In the genomic region with DNA sequence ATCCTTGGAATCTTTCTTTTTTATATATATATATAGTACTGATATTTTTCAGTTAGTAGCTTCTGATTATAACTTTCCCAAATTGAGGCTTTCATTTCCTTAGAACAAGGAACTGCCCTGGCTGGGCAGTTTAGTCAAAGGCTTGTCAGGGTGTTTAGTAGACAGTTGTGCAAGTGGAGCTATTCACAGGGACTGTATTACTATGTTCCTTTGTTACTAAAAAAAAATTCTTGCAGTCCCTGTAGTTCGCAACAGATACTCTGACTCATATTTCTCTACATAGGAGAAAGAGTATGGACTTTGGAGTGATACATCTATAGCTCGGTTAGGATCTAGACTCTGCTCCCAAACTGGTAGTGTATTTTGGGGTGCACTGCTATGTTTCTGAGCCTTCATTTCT, we compare ENCODE assay signal across 11 cellular contexts. TPM values are rescaled to one million over a fixed set of nuclear protein-coding genes. Genes with fewer than 3 reads are reported as not detected.
DNase-seq lines count a peak whose midpoint lies in the region; ATAC-seq, FAIRE-seq and TF ChIP-seq lines count a peak whose summit lies in the region.
"Had no signal": no experiment of that assay in that cellular context is flagged by ENCODE, and none has a peak within 500 bp of the region (broad histone marks: within the 10 kb centered on the region; RNA-seq: fewer than 3 reads in every experiment).

No MANE protein-coding gene starts in this region.

- peaks cover 15% of the 10 kb centered on the region for H3K36me3 Mint-ChIP-seq in MCF 10A (ENCODE audit: insufficient read depth, unreplicated experiment)

- TF ChIP-seq POLR2A in breast epithelium (IDR thresholded peaks at IDR 0.05): no peak
- TF ChIP-seq POLR2A in K562 (conservative IDR thresholded peaks at IDR 0.05): no peak
- no peak for TF ChIP-seq POLR2A in stomach (IDR thresholded peaks at IDR 0.05)

- H2AFZ ChIP-seq in K562 (ENCODE audit: low read depth, low read length): peak overlapping the region; percentile 68; the same call in 1 of the 2 replicates

- no peaks in the 10 kb centered on the region for H3K27me3 ChIP-seq in breast epithelium
- H3K27me3 ChIP-seq in K562 (ENCODE audit: control insufficient read depth in 2 of 2, insufficient read depth in 2 of 2, low read length in 2 of 2): no peaks in the 10 kb centered on the region
- no peaks in the 10 kb centered on the region for H3K27me3 ChIP-seq in right cardiac atrium (ENCODE audit: control insufficient read depth, insufficient read depth)
- no peaks in the 10 kb centered on the region for H3K27me3 ChIP-seq in aorta (ENCODE audit: control insufficient read depth in 1 of 2, insufficient read depth in 2 of 2, low read length in 1 of 2)
- no peaks in the 10 kb centered on the region for H3K27me3 ChIP-seq in stomach

- H3K4me1 Mint-ChIP-seq in MCF 10A (ENCODE audit: insufficient read depth, unreplicated experiment): peaks cover 7% of the 10 kb centered on the region

- POLR2A ChIA-PET in MCF 10A (lab: Yijun Ruan, JAX): interaction anchor here (0.5 to 4.0 kb wide), 7 partner anchors 15 to 1270 kb away, joined by 3 to 82 read pairs (median 4); partner anchors contain the start of gene USO1
- POLR2A ChIA-PET in K562 (lab: Yijun Ruan, JAX): interaction anchor here (0.5 to 3.2 kb wide), 6 partner anchors 9 to 144 kb away, joined by 3 to 30 read pairs (median 4); partner anchors contain the start of gene USO1

- 31% methylated on average over 2 of the region's 2 CpGs for WGBS in K562 (ENCODE audit: insufficient coverage, low coverage, missing lambda C conversion rate)
- 53% methylated on average over 2 of the region's 2 CpGs for WGBS in right cardiac atrium
- 23 to 25% methylated on average over 2 of the region's 2 CpGs for WGBS in aorta, 2 donors
- 60 to 84% (median 69%) methylated on average over 2 of the region's 2 CpGs for WGBS in stomach, 5 donors

- in situ Hi-C loops in K562 (cut with MboI): no loop called here

- CTCF ChIA-PET in MCF 10A (lab: Yijun Ruan, JAX) (interaction anchor here (0.9 kb wide), 1 partner anchor 21 kb away, joined by 4 read pairs; the partner anchor contains the start of gene USO1), K562 (lab: Yijun Ruan, JAX; ENCODE audit: low intra/inter-chr PET ratio) (no interaction called here)

- H3K9me3 ChIP-seq in breast epithelium (no peaks in the 10 kb centered on the region), K562 (replicated peaks; ENCODE audit: control insufficient read depth, insufficient read depth, low read depth, low read length) (no peaks in the 10 kb centered on the region), right cardiac atrium (ENCODE audit: control insufficient read depth, low read length) (no peaks in the 10 kb centered on the region), aorta (ENCODE audit: control insufficient read depth, low read length) (no peaks in the 10 kb centered on the region), stomach (no peaks in the 10 kb centered on the region)

- intact Hi-C loops in MCF 10A (cut with micrococcal nuclease): no loop called here
- intact Hi-C loops in breast epithelium (cut with DNase I; ENCODE audit: low total_unique reads): no loop called here
- intact Hi-C loops in K562 (cut with micrococcal nuclease): no loop called here
- intact Hi-C loops in right cardiac atrium (cut with DNase I): no loop called here
- intact Hi-C loops in aorta (cut with DNase I): no loop called here
- intact Hi-C loops in stomach (cut with DNase I; ENCODE audit: low total_unique reads): no loop called here

- no peaks in the 10 kb centered on the region for H3K9me3 Mint-ChIP-seq in MCF 10A (ENCODE audit: unreplicated experiment)
- H3K9me3 Mint-ChIP-seq: T-helper 1 cell treated with Interleukin-12 subunit alpha and Interleukin-12 subunit beta and Interleukin-4 antibody, amounts not matched to agents 30 μg/mL and 1 μg/mL, for 36 hours had no signal

- H3K27me3 Mint-ChIP-seq in MCF 10A (ENCODE audit: insufficient read depth, unreplicated experiment): no peaks in the 10 kb centered on the region

- TF ChIP-seq CTCF in MCF 10A (IDR thresholded peaks at IDR 0.05; ENCODE audit: unreplicated experiment) (no peak), breast epithelium (IDR thresholded peaks at IDR 0.05) (no peak), K562 (IDR thresholded peaks at IDR 0.05 in 2 of 3, conservative IDR thresholded peaks at IDR 0.05 in 1 of 3; ENCODE audit: insufficient read depth in 2 of 3, low read depth in 1 of 3, low read length in 3 of 3) (no peak), stomach (IDR thresholded peaks at IDR 0.05) (no peak)

- peak; percentile 78 for DNase-seq in MCF 10A (ENCODE audit: unreplicated experiment)
- no peak for DNase-seq in breast epithelium (ENCODE audit: low spot score in 2 of 2)
- peak in 2 of 4 experiments; percentile 15 to 34 for DNase-seq in K562 (ENCODE audit: extremely low read depth in 1 of 4, low spot score in 3 of 4)
- no peak for DNase-seq in right cardiac atrium
- DNase-seq in aorta: no peak
- DNase-seq in stomach: no peak
- no peak for DNase-seq in GOT3 (lab: John Stamatoyannopoulos, UW)
- DNase-seq in activated CD8-positive, alpha-beta memory T cell treated with anti-CD3 and anti-CD28 coated beads for 24 hours: no peak
- DNase-seq: 8988T; activated CD8-positive, alpha-beta memory T cell treated with anti-CD3 and anti-CD28 coated beads, Interleukin-2, amount 50 U/mL, for 48 hours had no signal

- no TSS peak for BruUV-seq in MCF 10A (replicated peaks; lab: Mats Ljungman, UMichigan)
- no TSS peak for BruUV-seq in K562 (replicated peaks; lab: Mats Ljungman, UMichigan)

- peak overlapping the region; percentile 69 for H3K4me2 ChIP-seq in K562 (ENCODE audit: insufficient read depth, low read length)

- H3K4me3 ChIP-seq in breast epithelium (no peak overlapping the region), K562 (no peak overlapping the region), right cardiac atrium (ENCODE audit: low read length) (no peak overlapping the region), aorta (ENCODE audit: low read length in 2 of 2) (no peak overlapping the region), stomach (no peak overlapping the region)

- FAIRE-seq in K562 (lab: Jason Lieb, UNC): no peak

- no peaks in the 10 kb centered on the region for H3K9me1 ChIP-seq in K562 (ENCODE audit: control insufficient read depth, insufficient read depth, low read length)

- H3K4me1 ChIP-seq in breast epithelium: no peaks in the 10 kb centered on the region
- H3K4me1 ChIP-seq in K562 (replicated peaks in 1 of 2; ENCODE audit: control insufficient read depth in 2 of 2, insufficient read depth in 2 of 2, low read length in 2 of 2): peaks cover 4 to 15% of the 10 kb centered on the region in 2 experiments; a peak in 3 of 5 replicates
- H3K4me1 ChIP-seq in right cardiac atrium (ENCODE audit: control insufficient read depth, insufficient read depth, low read length): no peaks in the 10 kb centered on the region
- peaks cover under 1 to 2% of the 10 kb centered on the region in 2 donors for H3K4me1 ChIP-seq in aorta (ENCODE audit: control insufficient read depth in 1 of 2, insufficient read depth in 2 of 2, low read length in 2 of 2)
- peaks cover 0 to 26% (median 15%) of the 10 kb centered on the region in 4 donors for H3K4me1 ChIP-seq in stomach

- peak overlapping the region in 1 of 2 experiments; percentile 55; a peak in 2 of 4 replicates for H3K9ac ChIP-seq in K562 (ENCODE audit: insufficient read depth in 1 of 2, low read depth in 2 of 2, low read length in 2 of 2)

- H3K79me2 ChIP-seq in K562 (ENCODE audit: control insufficient read depth, insufficient read depth, low read length): peaks cover 51% of the 10 kb centered on the region

- no peaks in the 10 kb centered on the region for H4K20me1 ChIP-seq in K562 (replicated peaks; ENCODE audit: control insufficient read depth, insufficient read depth, low read length)

- H3K27ac Mint-ChIP-seq in MCF 10A (ENCODE audit: low read depth, unreplicated experiment): peak overlapping the region; percentile 47
- H3K27ac Mint-ChIP-seq: T-helper 1 cell treated with Interleukin-12 subunit alpha and Interleukin-12 subunit beta and Interleukin-4 antibody, amounts not matched to agents 30 μg/mL and 1 μg/mL, for 36 hours had no signal

- H3K27ac ChIP-seq in breast epithelium (no peak overlapping the region), K562 (ENCODE audit: extremely low read depth, low read depth, low read length) (peak overlapping the region; percentile 66; the same call in 2 of the 3 replicates), right cardiac atrium (ENCODE audit: low read length) (peak overlapping the region; percentile 57), aorta (ENCODE audit: low read depth in 1 of 2, low read length in 2 of 2) (no peak overlapping the region), stomach (no peak overlapping the region)

- no peak for TF ChIP-seq EP300 in K562 (IDR thresholded peaks at IDR 0.05; ENCODE audit: low read length)
- no peak for TF ChIP-seq EP300 in stomach (IDR thresholded peaks at IDR 0.05)

- H3K4me3 Mint-ChIP-seq in MCF 10A (ENCODE audit: unreplicated experiment): no peak overlapping the region
- H3K4me3 Mint-ChIP-seq: T-helper 1 cell treated with Interleukin-12 subunit alpha and Interleukin-12 subunit beta and Interleukin-4 antibody, amounts not matched to agents 30 μg/mL and 1 μg/mL, for 36 hours had no signal

- TF ChIP-seq RAD21 in K562 (CRISPR knock-in tag; conservative IDR thresholded peaks at IDR 0.05 in 1 of 2, IDR thresholded peaks at IDR 0.05 in 1 of 2): no peak

- no peaks in the 10 kb centered on the region for H3K36me3 ChIP-seq in breast epithelium
- peaks cover 6% of the 10 kb centered on the region; the same call in 2 of the 3 replicates for H3K36me3 ChIP-seq in K562 (ENCODE audit: control insufficient read depth, insufficient read depth, low read length)
- no peaks in the 10 kb centered on the region for H3K36me3 ChIP-seq in aorta (ENCODE audit: control insufficient read depth in 1 of 2, insufficient read depth in 2 of 2, low read length in 1 of 2)
- H3K36me3 ChIP-seq in stomach: peaks cover 0 to 4% (median 0%) of the 10 kb centered on the region in 4 donors

- ATAC-seq in K562 (peak; percentile 78), right cardiac atrium (peak; percentile 77 to 80), aorta (ENCODE audit: low FRiP score) (peak; percentile 65)

RNA-seq across cellular contexts. Expression of gene USO1, which starts 20.8 kb away (rescaled TPM):
- 105 and 108 TPM in 2 replicates for total RNA-seq in MCF 10A (2022)
- 10 to 100 TPM; 74.1 to 76.7 (median 74.1) TPM for total RNA-seq in breast epithelium
- total RNA-seq in K562 (2011; cell fraction: chromatin; rRNA removed; ENCODE audit: low replicate concordance): 22.0 and 88.8 TPM in 2 replicates
- total RNA-seq in K562 (2011; cell fraction: nucleolus; rRNA removed): 18.5 and 23.9 TPM in 2 replicates
- total RNA-seq in K562 (2011; cell fraction: nucleoplasm; rRNA removed): 33.2 and 59.6 TPM in 2 replicates
- 48.5 and 54.0 TPM in 2 replicates for total RNA-seq in K562 (2014; rRNA removed)
- total RNA-seq in K562 (2014; rRNA removed; fragmentation: Illumina TruSeq; extraction: Trizol): 76.2 and 80.2 TPM in 2 replicates
- total RNA-seq in K562 (2015; rRNA removed; fragmentation: Illumina TruSeq; extraction: Trizol): 68.7 and 72.8 TPM in 2 replicates
- total RNA-seq in K562 (2021): 45.3 and 48.0 TPM in 2 replicates
- polyA plus RNA-seq in K562 (2011; rRNA removed): 87.5 and 97.8 TPM in 2 replicates
- polyA plus RNA-seq in K562 (2011; cell fraction: cytosol; rRNA removed): 21.2 and 42.2 TPM in 2 replicates
- 15.9 and 30.8 TPM in 2 replicates for polyA plus RNA-seq in K562 (2011; cell fraction: nucleus; rRNA removed)
- 40.7 and 71.7 TPM in 2 replicates for polyA plus RNA-seq in K562 (2012)
- polyA plus RNA-seq in K562 (2014; fragmentation: Illumina TruSeq; extraction: Trizol): 54.5 and 71.6 TPM in 2 replicates
- polyA plus RNA-seq in K562 (2014; fragmentation: Nextera tagmentation; extraction: Ambion mirVana): 10 to 100 TPM; 19.3 to 22.1 TPM
- polyA plus RNA-seq in K562 (2014; rRNA removed): 44.3 and 45.1 TPM in 2 replicates
- 69.8 and 96.2 TPM in 2 replicates for polyA minus RNA-seq in K562 (2011; rRNA and poly(A)+ RNA removed)
- 32.1 and 32.4 TPM in 2 replicates for polyA minus RNA-seq in K562 (2011; cell fraction: cytosol; rRNA and poly(A)+ RNA removed)
- polyA minus RNA-seq in K562 (2011; cell fraction: nucleus; rRNA and poly(A)+ RNA removed): 15.2 and 35.5 TPM in 2 replicates
- total RNA-seq in right cardiac atrium: 100 to 1,000 TPM in 2 of 4 donors, 10 to 100 TPM in 2; 93.6 to 103 (median 99.1) TPM
- polyA plus RNA-seq in right cardiac atrium: 47.4 TPM
- total RNA-seq in aorta: 10 to 100 TPM; 77.2 to 86.6 TPM
- polyA plus RNA-seq in aorta: 10 to 100 TPM; 50.6 to 51.7 TPM
- 100 to 1,000 TPM in 3 of 5 donors, 10 to 100 TPM in 2; 20.6 to 120 (median 104) TPM for total RNA-seq in stomach
- polyA plus RNA-seq in stomach: 10 to 100 TPM; 23.0 to 31.3 (median 23.6) TPM

Comparison
In these comparisons a context has a peak if more than half of its experiments do, and no peak if none do; other contexts are left out.
1. H3K27ac ChIP-seq: peak in K562 (single experiment) and right cardiac atrium (single experiment); none in breast epithelium (0 of 2), aorta (0 of 2) and stomach (0 of 5).
2. Peak in every context shown above with its lines, with median percentiles within 50 percentile points of each other: ATAC-seq.